2 cellular contexts compared by ENCODE assay signal in the genomic region with DNA sequence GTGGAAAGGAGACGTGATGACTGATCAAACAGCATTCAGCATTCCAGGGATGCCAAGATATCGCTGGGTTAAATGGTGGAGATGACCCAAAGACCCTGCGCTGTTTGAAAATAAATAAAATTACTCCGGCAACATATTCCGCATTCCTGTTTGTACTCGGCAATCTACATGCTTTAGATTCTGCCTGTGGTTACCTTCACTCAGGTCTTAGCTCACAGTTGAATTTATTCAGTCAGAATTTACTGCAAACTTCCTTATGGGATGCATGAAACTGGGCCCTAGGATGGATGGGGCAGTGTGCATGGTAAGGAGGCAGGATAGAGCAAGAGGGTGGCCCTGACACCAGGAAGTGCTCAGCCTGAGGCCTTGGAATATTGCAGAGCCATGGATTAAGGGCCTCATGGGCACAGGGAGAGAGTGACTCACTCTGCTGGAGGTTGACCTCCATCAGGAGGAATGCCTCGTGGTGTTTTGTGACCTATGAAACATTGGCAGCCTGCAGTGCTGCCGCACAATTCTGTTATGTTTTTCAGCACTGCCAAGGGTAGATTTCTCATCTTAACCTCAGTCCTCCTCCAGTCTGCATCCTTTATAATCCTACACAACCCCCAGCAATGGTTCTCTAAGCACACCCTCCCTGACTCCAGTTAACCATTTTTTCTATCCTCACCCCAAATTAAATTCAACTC.
TF ChIP-seq lines count a peak whose summit lies in the region.

No MANE protein-coding gene starts in this region.

TF ChIP-seq in IMR-90, 13 proteins besides CTCF, POLR2A, EP300 and RAD21:
- TF ChIP-seq CEBPB (IDR thresholded peaks at IDR 0.05; ENCODE audit: low read depth, low read length): no peak
- no peak for TF ChIP-seq SMC3 (IDR thresholded peaks at IDR 0.05; ENCODE audit: low read depth, low read length)
- TF ChIP-seq MAZ (IDR thresholded peaks at IDR 0.05; ENCODE audit: borderline replicate concordance, low read depth, low read length): 0 out of 2 replicates have a peak, but pooled peaks have one; percentile 20
- TF ChIP-seq, protein P1, sequence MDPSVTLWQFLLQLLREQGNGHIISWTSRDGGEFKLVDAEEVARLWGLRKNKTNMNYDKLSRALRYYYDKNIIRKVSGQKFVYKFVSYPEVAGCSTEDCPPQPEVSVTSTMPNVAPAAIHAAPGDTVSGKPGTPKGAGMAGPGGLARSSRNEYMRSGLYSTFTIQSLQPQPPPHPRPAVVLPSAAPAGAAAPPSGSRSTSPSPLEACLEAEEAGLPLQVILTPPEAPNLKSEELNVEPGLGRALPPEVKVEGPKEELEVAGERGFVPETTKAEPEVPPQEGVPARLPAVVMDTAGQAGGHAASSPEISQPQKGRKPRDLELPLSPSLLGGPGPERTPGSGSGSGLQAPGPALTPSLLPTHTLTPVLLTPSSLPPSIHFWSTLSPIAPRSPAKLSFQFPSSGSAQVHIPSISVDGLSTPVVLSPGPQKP (IDR thresholded peaks at IDR 0.05; ENCODE audit: borderline replicate concordance, low read depth, low read length): no peak
- peak; percentile 60 for TF ChIP-seq RCOR1 (IDR thresholded peaks at IDR 0.05; ENCODE audit: insufficient replicate concordance, low read length)
- 0 out of 2 replicates have a peak, but pooled peaks have one; percentile 23 for TF ChIP-seq MAFK (IDR thresholded peaks at IDR 0.05; ENCODE audit: low read depth, low read length)
- TF ChIP-seq BHLHE40 (IDR thresholded peaks at IDR 0.05; ENCODE audit: low read depth, low read length): peak; percentile 31; the same call in 1 of the 2 replicates
- TF ChIP-seq CHD1 (IDR thresholded peaks at IDR 0.05; ENCODE audit: low read depth, low read length): 0 out of 2 replicates have a peak, but pooled peaks have one; percentile 68
- TF ChIP-seq, protein P2, sequence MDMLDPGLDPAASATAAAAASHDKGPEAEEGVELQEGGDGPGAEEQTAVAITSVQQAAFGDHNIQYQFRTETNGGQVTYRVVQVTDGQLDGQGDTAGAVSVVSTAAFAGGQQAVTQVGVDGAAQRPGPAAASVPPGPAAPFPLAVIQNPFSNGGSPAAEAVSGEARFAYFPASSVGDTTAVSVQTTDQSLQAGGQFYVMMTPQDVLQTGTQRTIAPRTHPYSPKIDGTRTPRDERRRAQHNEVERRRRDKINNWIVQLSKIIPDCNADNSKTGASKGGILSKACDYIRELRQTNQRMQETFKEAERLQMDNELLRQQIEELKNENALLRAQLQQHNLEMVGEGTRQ (IDR thresholded peaks at IDR 0.05; ENCODE audit: low read depth, low read length): peak; percentile 82
- peak; percentile 78 for TF ChIP-seq FOS (IDR thresholded peaks at IDR 0.05; ENCODE audit: low read depth, low read length)
TF ChIP-seq in IMR-90: peak in this region for 7.

TF ChIP-seq in H1, 55 proteins besides CTCF, POLR2A, EP300 and RAD21:
- TF ChIP-seq CREB1 (IDR thresholded peaks at IDR 0.05): no peak
- no peak for TF ChIP-seq KDM5A (IDR thresholded peaks at IDR 0.05; ENCODE audit: low read length)
- TF ChIP-seq TEAD4 (IDR thresholded peaks at IDR 0.05; ENCODE audit: low read depth, low read length): peak; percentile 88
